In the genomic region with DNA sequence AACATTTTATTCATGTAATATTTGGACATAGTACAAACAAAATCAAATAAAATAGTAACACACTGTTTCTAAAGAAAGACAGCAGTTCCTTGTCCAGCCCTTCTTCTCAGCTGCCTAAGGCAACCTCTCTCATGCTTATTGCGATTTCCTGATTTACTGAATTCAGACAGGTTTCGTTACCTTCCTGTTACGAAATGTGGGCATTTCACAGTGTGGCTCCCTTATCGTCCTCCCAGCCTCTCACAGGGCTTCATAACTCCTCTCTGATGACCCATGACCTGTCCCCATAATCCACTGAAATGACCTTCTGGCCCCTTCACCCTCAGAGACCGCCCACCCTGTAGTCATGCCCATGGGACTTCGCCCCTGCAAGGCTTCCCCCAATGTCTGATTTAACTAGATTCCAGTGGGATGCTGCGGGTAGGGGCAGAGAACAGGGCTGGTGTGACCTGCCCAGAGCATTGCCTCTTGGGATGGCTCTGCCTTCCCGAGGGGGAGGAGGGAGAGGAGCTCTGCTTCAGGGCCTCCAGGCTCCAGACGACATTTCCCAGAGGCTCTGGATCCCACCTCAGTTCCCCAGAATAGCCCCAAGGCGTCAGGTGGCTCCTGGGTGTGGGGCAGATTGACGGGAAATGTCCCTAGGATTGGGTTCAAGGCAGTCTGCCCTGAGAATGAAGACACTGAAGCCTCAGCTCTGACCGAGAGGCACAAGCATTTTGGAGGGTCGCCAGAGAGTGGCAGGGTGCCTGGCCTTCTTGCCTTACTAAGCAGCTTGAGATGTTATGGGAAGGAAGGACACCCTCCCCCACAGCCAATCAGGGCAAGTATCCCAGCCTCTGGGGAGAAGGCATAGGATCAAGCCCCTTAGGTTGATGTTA, we compare ENCODE assay signal across 12 cellular contexts. TPM values are rescaled to one million over a fixed set of nuclear protein-coding genes. Genes with fewer than 3 reads are reported as not detected.
A peak's percentile ranks its signal among the peaks of the same experiment; 100 is the strongest.
DNase-seq lines count a peak whose midpoint lies in the region; ATAC-seq and TF ChIP-seq lines count a peak whose summit lies in the region.
"Had no signal": no experiment of that assay in that cellular context is flagged by ENCODE, and none has a peak within 500 bp of the region (broad histone marks: within the 10 kb centered on the region; RNA-seq: fewer than 3 reads in every experiment).

No MANE protein-coding gene starts in this region.

- H2AFZ ChIP-seq in PC-9, result no peak overlapping the region

- peaks cover 4% of the 10 kb centered on the region; the same call in 1 of the 2 replicates for H3F3A ChIP-seq in PC-9 (ENCODE audit: insufficient read depth, low read depth)

- H3K4me1 ChIP-seq in PC-9 (replicated peaks; ENCODE audit: insufficient read depth) (peaks cover 5% of the 10 kb centered on the region; the same call in 1 of the 2 replicates), gastroesophageal sphincter (peaks cover 0 to 11% (median 0%) of the 10 kb centered on the region in 3 donors), uterus (no peaks in the 10 kb centered on the region)

- BruUV-seq in PC-9 (replicated peaks; lab: Mats Ljungman, UMichigan), result no TSS peak

- DNase-seq in EL, result peak; percentile 53
- DNase-seq in PC-9, result peak in 1 of 2 experiments; percentile 56
- DNase-seq in smooth muscle cell of the brain vasculature (ENCODE audit: low read depth, low spot score), result peak; percentile 20
- no peak for DNase-seq in uterus
- no peak for DNase-seq in hepatic stellate cell (ENCODE audit: low spot score)
- DNase-seq in globus pallidus (ENCODE audit: low spot score), result no peak
- DNase-seq: activated CD4-positive, alpha-beta T cell treated with anti-CD3 and anti-CD28 coated beads, Interleukin-2, amount 50 U/mL, for 48 hours; activated naive CD8-positive, alpha-beta T cell treated with anti-CD3 and anti-CD28 coated beads, Interleukin-2, amount 10 ng/mL, durations not matched to agents 7 days and 5 days; NCI-H510A; stimulated activated CD4-positive, alpha-beta T cell treated with anti-CD3 and anti-CD28 coated beads, Interleukin-2, amount 100 ng/mL, for 48 hours had no signal

- H3K27me3 ChIP-seq in PC-9 (ENCODE audit: insufficient read depth, low read depth) (no peaks in the 10 kb centered on the region), gastroesophageal sphincter (no peaks in the 10 kb centered on the region), uterus (no peaks in the 10 kb centered on the region)

- 77 to 79% methylated on average over 6 to 7 of the region's 13 CpGs for WGBS in gastroesophageal sphincter (ENCODE audit: low coverage in 1 of 2), 2 donors

- POLR2A ChIA-PET in PC-9 (lab: Charles Lee; ENCODE audit: unreplicated experiment), result no interaction called here

- peak overlapping the region; percentile 25; the same call in 1 of the 2 replicates for H3K4me2 ChIP-seq in PC-9

- TF ChIP-seq CTCF in PC-9 (conservative IDR thresholded peaks at IDR 0.05), result no peak
- no peak for TF ChIP-seq CTCF in gastroesophageal sphincter (IDR thresholded peaks at IDR 0.05)
- no peak for TF ChIP-seq CTCF in uterus (IDR thresholded peaks at IDR 0.05)

- peak; percentile 22 for ATAC-seq in gastroesophageal sphincter
- no peak for ATAC-seq in GM18517 (IDR thresholded peaks at IDR 0.05; ENCODE audit: unreplicated experiment)

- no peaks in the 10 kb centered on the region for H3K79me2 ChIP-seq in PC-9 (ENCODE audit: low read depth)

- no peak for TF ChIP-seq EP300 in gastroesophageal sphincter (IDR thresholded peaks at IDR 0.05)

- no peaks in the 10 kb centered on the region for H3K9me2 ChIP-seq in PC-9 (ENCODE audit: insufficient read depth)

- peak overlapping the region; percentile 43 for H3K27ac ChIP-seq in PC-9
- peak overlapping the region in 1 of 4 donors; percentile 17 for H3K27ac ChIP-seq in gastroesophageal sphincter
- H3K27ac ChIP-seq in uterus, result no peak overlapping the region

- TF ChIP-seq POLR2A in gastroesophageal sphincter (IDR thresholded peaks at IDR 0.05) (no peak), uterus (IDR thresholded peaks at IDR 0.05) (no peak)

- CTCF ChIA-PET in PC-9 (lab: Charles Lee), result no interaction called here

- H4K20me1 ChIP-seq in PC-9 (ENCODE audit: insufficient read depth), result no peaks in the 10 kb centered on the region

- intact Hi-C loops in PC-9 (cut with micrococcal nuclease; ENCODE audit: unreplicated experiment) (no loop called here), uterus (cut with DNase I; ENCODE audit: low total_unique reads) (no loop called here)

- H3K4me3 ChIP-seq in PC-9 (no peak overlapping the region), gastroesophageal sphincter (no peak overlapping the region), uterus (no peak overlapping the region)

- H3K9me3 ChIP-seq in PC-9 (ENCODE audit: insufficient read depth, low read depth) (no peaks in the 10 kb centered on the region), gastroesophageal sphincter (no peaks in the 10 kb centered on the region), uterus (no peaks in the 10 kb centered on the region)

- H3K36me3 ChIP-seq in PC-9 (ENCODE audit: low read depth), result no peaks in the 10 kb centered on the region
- no peaks in the 10 kb centered on the region for H3K36me3 ChIP-seq in gastroesophageal sphincter
- H3K36me3 ChIP-seq in uterus, result no peaks in the 10 kb centered on the region

RNA-seq across cellular contexts. Expression of a gene that starts 20.6 kb away (rescaled TPM):
- total RNA-seq in PC-9 (2021) (14.0 and 16.7 TPM in 2 replicates), gastroesophageal sphincter (1 to 10 TPM in 1 of 4 donors, under 1 TPM in 3; 0.12 to 1.9 (median 0.58) TPM), uterus (1 to 10 TPM in 1 of 4 donors, under 1 TPM in 3; 0.29 to 2.8 (median 0.67) TPM)

RNA-seq across cellular contexts. Expression of a gene that starts 44.8 kb away (rescaled TPM):
- total RNA-seq in PC-9 (2021), result 101 and 123 TPM in 2 replicates
- total RNA-seq in gastroesophageal sphincter, result 100 to 1,000 TPM; 103 to 118 (median 116) TPM
- 100 to 1,000 TPM in 1 of 4 donors, 10 to 100 TPM in 3; 53.0 to 152 (median 74.7) TPM for total RNA-seq in uterus

Comparison
In these comparisons a context has a peak if more than half of its experiments do, and no peak if none do; other contexts are left out.
1. DNase-seq: peak in EL (single experiment) and smooth muscle cell of the brain vasculature (single experiment); none in uterus (0 of 2), hepatic stellate cell (single experiment) and globus pallidus (single experiment).